Comparison of ENCODE assay signal across 1 cellular context in the genomic region with DNA sequence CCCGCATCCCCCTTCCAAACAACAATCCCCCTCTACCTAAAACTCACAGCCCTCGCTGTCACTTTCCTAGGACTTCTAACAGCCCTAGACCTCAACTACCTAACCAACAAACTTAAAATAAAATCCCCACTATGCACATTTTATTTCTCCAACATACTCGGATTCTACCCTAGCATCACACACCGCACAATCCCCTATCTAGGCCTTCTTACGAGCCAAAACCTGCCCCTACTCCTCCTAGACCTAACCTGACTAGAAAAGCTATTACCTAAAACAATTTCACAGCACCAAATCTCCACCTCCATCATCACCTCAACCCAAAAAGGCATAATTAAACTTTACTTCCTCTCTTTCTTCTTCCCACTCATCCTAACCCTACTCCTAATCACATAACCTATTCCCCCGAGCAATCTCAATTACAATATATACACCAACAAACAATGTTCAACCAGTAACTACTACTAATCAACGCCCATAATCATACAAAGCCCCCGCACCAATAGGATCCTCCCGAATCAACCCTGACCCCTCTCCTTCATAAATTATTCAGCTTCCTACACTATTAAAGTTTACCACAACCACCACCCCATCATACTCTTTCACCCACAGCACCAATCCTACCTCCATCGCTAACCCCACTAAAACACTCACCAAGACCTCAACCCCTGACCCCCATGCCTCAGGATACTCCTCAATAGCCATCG.
TF ChIP-seq lines count a peak whose summit lies in the region.

No MANE protein-coding gene starts in this region.

TF ChIP-seq in HepG2, 621 proteins besides CTCF, POLR2A, EP300 and RAD21:
- no peak for TF ChIP-seq POGK (CRISPR knock-in tag; conservative IDR thresholded peaks at IDR 0.05)
- no peak for TF ChIP-seq ZNF749 (CRISPR knock-in tag; IDR thresholded peaks at IDR 0.05; ENCODE audit: borderline replicate concordance)
- no peak for TF ChIP-seq ZNF260 (CRISPR knock-in tag; IDR thresholded peaks at IDR 0.05; ENCODE audit: borderline replicate concordance, low read depth)
- TF ChIP-seq KDM3A (CRISPR knock-in tag; IDR thresholded peaks at IDR 0.05; ENCODE audit: low read depth), result no peak
- TF ChIP-seq, protein P1, sequence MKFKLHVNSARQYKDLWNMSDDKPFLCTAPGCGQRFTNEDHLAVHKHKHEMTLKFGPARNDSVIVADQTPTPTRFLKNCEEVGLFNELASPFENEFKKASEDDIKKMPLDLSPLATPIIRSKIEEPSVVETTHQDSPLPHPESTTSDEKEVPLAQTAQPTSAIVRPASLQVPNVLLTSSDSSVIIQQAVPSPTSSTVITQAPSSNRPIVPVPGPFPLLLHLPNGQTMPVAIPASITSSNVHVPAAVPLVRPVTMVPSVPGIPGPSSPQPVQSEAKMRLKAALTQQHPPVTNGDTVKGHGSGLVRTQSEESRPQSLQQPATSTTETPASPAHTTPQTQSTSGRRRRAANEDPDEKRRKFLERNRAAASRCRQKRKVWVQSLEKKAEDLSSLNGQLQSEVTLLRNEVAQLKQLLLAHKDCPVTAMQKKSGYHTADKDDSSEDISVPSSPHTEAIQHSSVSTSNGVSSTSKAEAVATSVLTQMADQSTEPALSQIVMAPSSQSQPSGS (CRISPR knock-in tag; IDR thresholded peaks at IDR 0.05), result no peak
- TF ChIP-seq NFRKB (IDR thresholded peaks at IDR 0.05), result no peak
- TF ChIP-seq PCBP2 (optimal IDR thresholded peaks at IDR 0.05; ENCODE audit: low read depth, low read length, poor library complexity, severe bottlenecking), result peak; percentile 100
- TF ChIP-seq XRCC5 (optimal IDR thresholded peaks at IDR 0.05; ENCODE audit: low read length), result peak; percentile 13
- TF ChIP-seq ZNF430 (CRISPR knock-in tag; IDR thresholded peaks at IDR 0.05), result no peak
- TF ChIP-seq, protein P2, sequence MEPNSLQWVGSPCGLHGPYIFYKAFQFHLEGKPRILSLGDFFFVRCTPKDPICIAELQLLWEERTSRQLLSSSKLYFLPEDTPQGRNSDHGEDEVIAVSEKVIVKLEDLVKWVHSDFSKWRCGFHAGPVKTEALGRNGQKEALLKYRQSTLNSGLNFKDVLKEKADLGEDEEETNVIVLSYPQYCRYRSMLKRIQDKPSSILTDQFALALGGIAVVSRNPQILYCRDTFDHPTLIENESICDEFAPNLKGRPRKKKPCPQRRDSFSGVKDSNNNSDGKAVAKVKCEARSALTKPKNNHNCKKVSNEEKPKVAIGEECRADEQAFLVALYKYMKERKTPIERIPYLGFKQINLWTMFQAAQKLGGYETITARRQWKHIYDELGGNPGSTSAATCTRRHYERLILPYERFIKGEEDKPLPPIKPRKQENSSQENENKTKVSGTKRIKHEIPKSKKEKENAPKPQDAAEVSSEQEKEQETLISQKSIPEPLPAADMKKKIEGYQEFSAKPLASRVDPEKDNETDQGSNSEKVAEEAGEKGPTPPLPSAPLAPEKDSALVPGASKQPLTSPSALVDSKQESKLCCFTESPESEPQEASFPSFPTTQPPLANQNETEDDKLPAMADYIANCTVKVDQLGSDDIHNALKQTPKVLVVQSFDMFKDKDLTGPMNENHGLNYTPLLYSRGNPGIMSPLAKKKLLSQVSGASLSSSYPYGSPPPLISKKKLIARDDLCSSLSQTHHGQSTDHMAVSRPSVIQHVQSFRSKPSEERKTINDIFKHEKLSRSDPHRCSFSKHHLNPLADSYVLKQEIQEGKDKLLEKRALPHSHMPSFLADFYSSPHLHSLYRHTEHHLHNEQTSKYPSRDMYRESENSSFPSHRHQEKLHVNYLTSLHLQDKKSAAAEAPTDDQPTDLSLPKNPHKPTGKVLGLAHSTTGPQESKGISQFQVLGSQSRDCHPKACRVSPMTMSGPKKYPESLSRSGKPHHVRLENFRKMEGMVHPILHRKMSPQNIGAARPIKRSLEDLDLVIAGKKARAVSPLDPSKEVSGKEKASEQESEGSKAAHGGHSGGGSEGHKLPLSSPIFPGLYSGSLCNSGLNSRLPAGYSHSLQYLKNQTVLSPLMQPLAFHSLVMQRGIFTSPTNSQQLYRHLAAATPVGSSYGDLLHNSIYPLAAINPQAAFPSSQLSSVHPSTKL (CRISPR knock-in tag; IDR thresholded peaks at IDR 0.05), result no peak
- TF ChIP-seq ZNF354B (CRISPR knock-in tag; IDR thresholded peaks at IDR 0.05), result no peak
- TF ChIP-seq, protein P3, sequence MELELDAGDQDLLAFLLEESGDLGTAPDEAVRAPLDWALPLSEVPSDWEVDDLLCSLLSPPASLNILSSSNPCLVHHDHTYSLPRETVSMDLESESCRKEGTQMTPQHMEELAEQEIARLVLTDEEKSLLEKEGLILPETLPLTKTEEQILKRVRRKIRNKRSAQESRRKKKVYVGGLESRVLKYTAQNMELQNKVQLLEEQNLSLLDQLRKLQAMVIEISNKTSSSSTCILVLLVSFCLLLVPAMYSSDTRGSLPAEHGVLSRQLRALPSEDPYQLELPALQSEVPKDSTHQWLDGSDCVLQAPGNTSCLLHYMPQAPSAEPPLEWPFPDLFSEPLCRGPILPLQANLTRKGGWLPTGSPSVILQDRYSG (CRISPR knock-in tag; IDR thresholded peaks at IDR 0.05), result no peak
- TF ChIP-seq NFIB (CRISPR knock-in tag; IDR thresholded peaks at IDR 0.05; ENCODE audit: borderline replicate concordance), result no peak
- TF ChIP-seq ZNF253 (CRISPR knock-in tag; IDR thresholded peaks at IDR 0.05; ENCODE audit: borderline replicate concordance), result no peak
- TF ChIP-seq EZH2 (conservative IDR thresholded peaks at IDR 0.05; ENCODE audit: low read depth, low read length), result no peak
- TF ChIP-seq ELK4 (CRISPR knock-in tag; IDR thresholded peaks at IDR 0.05; ENCODE audit: borderline replicate concordance), result no peak
- TF ChIP-seq TBL1XR1 (IDR thresholded peaks at IDR 0.05; ENCODE audit: borderline replicate concordance, low read length, partially characterized antibody), result no peak
- peak; percentile 4 for TF ChIP-seq TEAD3 (CRISPR knock-in tag; optimal IDR thresholded peaks at IDR 0.05; ENCODE audit: borderline replicate concordance)
- no peak for TF ChIP-seq SNAPC5 (CRISPR knock-in tag; IDR thresholded peaks at IDR 0.05; ENCODE audit: borderline replicate concordance)
- TF ChIP-seq PRMT3 (CRISPR knock-in tag; IDR thresholded peaks at IDR 0.05; ENCODE audit: borderline replicate concordance, low read depth), result no peak
- TF ChIP-seq HNRNPH1 (optimal IDR thresholded peaks at IDR 0.05; ENCODE audit: low read depth, low read length), result peak; percentile 99
- TF ChIP-seq ZMYM3 (CRISPR knock-in tag; IDR thresholded peaks at IDR 0.05), result no peak
- TF ChIP-seq, protein P4, sequence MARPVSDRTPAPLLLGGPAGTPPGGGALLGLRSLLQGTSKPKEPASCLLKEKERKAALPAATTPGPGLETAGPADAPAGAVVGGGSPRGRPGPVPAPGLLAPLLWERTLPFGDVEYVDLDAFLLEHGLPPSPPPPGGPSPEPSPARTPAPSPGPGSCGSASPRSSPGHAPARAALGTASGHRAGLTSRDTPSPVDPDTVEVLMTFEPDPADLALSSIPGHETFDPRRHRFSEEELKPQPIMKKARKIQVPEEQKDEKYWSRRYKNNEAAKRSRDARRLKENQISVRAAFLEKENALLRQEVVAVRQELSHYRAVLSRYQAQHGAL (CRISPR knock-in tag; IDR thresholded peaks at IDR 0.05; ENCODE audit: not compliant biosample characterization), result no peak
- peak; percentile 97 for TF ChIP-seq RBM22 (optimal IDR thresholded peaks at IDR 0.05; ENCODE audit: low read length)
- TF ChIP-seq CCAR2 (optimal IDR thresholded peaks at IDR 0.05; ENCODE audit: low read depth, low read length), result peak; percentile 100
